In the genomic region with DNA sequence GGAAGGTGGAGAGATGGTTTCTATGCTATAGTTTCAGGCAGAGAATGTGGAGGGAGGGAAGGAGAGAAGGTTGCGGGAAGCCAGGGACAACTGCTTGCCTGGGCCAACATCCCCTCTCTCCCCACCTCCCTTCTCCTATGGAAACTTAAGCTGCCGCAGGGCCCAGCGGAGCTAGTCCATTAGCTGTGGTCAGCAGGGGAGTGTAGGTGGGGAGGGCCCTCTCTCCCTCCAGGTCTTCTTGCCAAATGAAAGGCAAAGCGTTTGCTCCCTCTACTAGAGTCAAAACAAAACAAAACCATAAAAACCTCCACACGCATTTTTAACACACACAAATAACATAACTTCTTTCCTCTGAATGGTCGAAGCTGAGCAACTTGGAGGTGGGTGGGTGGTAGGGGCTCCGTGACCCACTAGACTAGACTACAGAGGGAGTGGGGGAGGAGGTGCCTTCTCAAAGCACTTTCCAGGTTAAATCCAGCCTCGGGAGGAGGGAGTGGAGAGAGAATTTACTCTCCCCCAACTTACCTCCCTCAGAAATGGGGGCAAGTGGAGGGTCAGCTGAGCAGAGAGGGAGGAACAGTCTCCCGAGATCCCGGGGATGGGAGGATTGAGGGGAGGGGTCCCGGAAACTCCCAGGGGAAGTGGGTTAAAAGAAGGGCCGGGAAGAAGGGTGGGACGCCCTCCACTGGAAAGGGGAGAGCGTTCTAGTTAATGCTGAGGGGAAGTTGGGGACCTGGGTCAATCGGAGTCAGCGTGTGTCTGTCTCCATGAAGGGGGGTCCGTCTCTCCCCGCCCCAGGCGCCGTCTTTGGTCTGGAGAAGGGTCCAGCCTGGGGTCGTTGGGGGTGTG, we compare ENCODE assay signal across 8 cellular contexts. TPM values are rescaled to one million over a fixed set of nuclear protein-coding genes. Genes with fewer than 3 reads are reported as not detected.
DNase-seq lines count a peak whose midpoint lies in the region; ATAC-seq and TF ChIP-seq lines count a peak whose summit lies in the region.

No MANE protein-coding gene starts in this region.

- peaks cover 0 to 10% of the 10 kb centered on the region in 2 donors for H3K4me1 ChIP-seq in lung (ENCODE audit: control insufficient read depth in 2 of 2, insufficient read depth in 2 of 2, low read length in 2 of 2)

- ATAC-seq in lung (ENCODE audit: insufficient read depth, low FRiP score): no peak
- ATAC-seq in GM18873 (IDR thresholded peaks at IDR 0.05; ENCODE audit: low FRiP score, unreplicated experiment): no peak

- no peaks in the 10 kb centered on the region for H3K9me3 Mint-ChIP-seq in activated naive CD4-positive, alpha-beta T cell treated with anti-CD3 and anti-CD28 coated beads, Interleukin-2, amount 50 U/mL, for 24 hours
- H3K9me3 Mint-ChIP-seq in type B pancreatic cell: no peaks in the 10 kb centered on the region

- CTCF ChIA-PET in HEK293T (lab: Yijun Ruan, JAX): interaction anchor here (0.6 to 2.1 kb wide), 5 partner anchors 17 to 115 kb away, joined by 3 to 7 read pairs (median 4); no protein-coding TSS in a partner anchor

- H3K4me1 Mint-ChIP-seq in activated naive CD4-positive, alpha-beta T cell treated with anti-CD3 and anti-CD28 coated beads, Interleukin-2, amount 50 U/mL, for 24 hours: peaks cover 18% of the 10 kb centered on the region
- peaks cover 35% of the 10 kb centered on the region for H3K4me1 Mint-ChIP-seq in type B pancreatic cell (ENCODE audit: unreplicated experiment)

- H3K4me3 Mint-ChIP-seq in activated naive CD4-positive, alpha-beta T cell treated with anti-CD3 and anti-CD28 coated beads, Interleukin-2, amount 50 U/mL, for 24 hours: peak overlapping the region; percentile 82
- H3K4me3 Mint-ChIP-seq in type B pancreatic cell: peak overlapping the region; percentile 98

- POLR2A ChIA-PET in HEK293T (lab: Yijun Ruan, JAX): interaction anchor here (0.6 to 1.6 kb wide), 4 partner anchors 19 to 96 kb away, joined by 3 to 4 read pairs (median 4); a partner anchor contains a TSS

- no peaks in the 10 kb centered on the region for H3K36me3 ChIP-seq in brain microvascular endothelial cell (replicated peaks)
- no peaks in the 10 kb centered on the region for H3K36me3 ChIP-seq in lung (ENCODE audit: control insufficient read depth in 2 of 2, insufficient read depth in 2 of 2, low read length in 2 of 2)

- 29 to 30% methylated on average over 20 to 21 of the region's 21 CpGs for WGBS in lung, 2 donors

- H3K9me3 ChIP-seq in lung (ENCODE audit: control insufficient read depth in 2 of 2, insufficient read depth in 1 of 2, low read length in 1 of 2): no peaks in the 10 kb centered on the region

- H3K4me3 ChIP-seq in brain microvascular endothelial cell (ENCODE audit: low read depth, low read length) (peak overlapping the region; percentile 81), lung (peak overlapping the region; percentile 65)

- no peak overlapping the region for H3K27ac Mint-ChIP-seq in activated naive CD4-positive, alpha-beta T cell treated with anti-CD3 and anti-CD28 coated beads, Interleukin-2, amount 50 U/mL, for 24 hours
- H3K27ac Mint-ChIP-seq in type B pancreatic cell: peak overlapping the region; percentile 85

- in situ Hi-C loops in brain microvascular endothelial cell (cut with HindIII; ENCODE audit: low pct_ligation_motif_present, low sequenced_read_pairs): no loop called here

- no peak for DNase-seq in activated naive CD4-positive, alpha-beta T cell treated with anti-CD3 and anti-CD28 coated beads, Interleukin-2, amount 50 U/mL, for 16 hours
- DNase-seq in brain microvascular endothelial cell (no peak), lung (ENCODE audit: low spot score) (no peak), type B pancreatic cell (ENCODE audit: extremely low spot score, unreplicated experiment) (no peak), HEK293T (ENCODE audit: extremely low spot score) (no peak), NCI-H345 (lab: John Stamatoyannopoulos, UW) (no peak)

- H3K36me3 Mint-ChIP-seq in activated naive CD4-positive, alpha-beta T cell treated with anti-CD3 and anti-CD28 coated beads, Interleukin-2, amount 50 U/mL, for 24 hours: no peaks in the 10 kb centered on the region
- H3K36me3 Mint-ChIP-seq in type B pancreatic cell: no peaks in the 10 kb centered on the region

- peak overlapping the region; percentile 65 for H3K27ac ChIP-seq in brain microvascular endothelial cell
- peak overlapping the region in 1 of 2 donors; percentile 92 for H3K27ac ChIP-seq in lung (ENCODE audit: low read depth in 1 of 2, low read length in 1 of 2)

- peaks cover 3% of the 10 kb centered on the region for H3K27me3 Mint-ChIP-seq in activated naive CD4-positive, alpha-beta T cell treated with anti-CD3 and anti-CD28 coated beads, Interleukin-2, amount 50 U/mL, for 24 hours
- no peaks in the 10 kb centered on the region for H3K27me3 Mint-ChIP-seq in type B pancreatic cell

- TF ChIP-seq CTCF in brain microvascular endothelial cell (IDR thresholded peaks at IDR 0.05; ENCODE audit: low read depth, low read length, missing control alignments): peak; percentile 28
- TF ChIP-seq CTCF in lung (IDR thresholded peaks at IDR 0.05; ENCODE audit: control extremely low read depth, extremely low read depth): no peak
- TF ChIP-seq CTCF in type B pancreatic cell (conservative IDR thresholded peaks at IDR 0.05): no peak

- no peaks in the 10 kb centered on the region for H3K27me3 ChIP-seq in brain microvascular endothelial cell (replicated peaks)
- no peaks in the 10 kb centered on the region for H3K27me3 ChIP-seq in lung (ENCODE audit: control insufficient read depth, insufficient read depth)

TF ChIP-seq in HEK293T, 16 proteins besides CTCF, POLR2A, EP300 and RAD21:
- TF ChIP-seq TARDBP (IDR thresholded peaks at IDR 0.05) (no peak), CTBP1 (IDR thresholded peaks at IDR 0.05; ENCODE audit: borderline replicate concordance) (no peak), SUZ12 (IDR thresholded peaks at IDR 0.05) (no peak), ARNT (IDR thresholded peaks at IDR 0.05) (no peak), FOXK2 (IDR thresholded peaks at IDR 0.05) (no peak)

RNA-seq across cellular contexts. Expression of a gene that starts 4.6 kb away (rescaled TPM):
- 10 to 100 TPM; 12.3 to 33.1 TPM for total RNA-seq in lung
- polyA plus RNA-seq in lung: 1 to 10 TPM; 8.3 to 9.9 TPM
- 56.3 and 57.0 TPM in 2 replicates for total RNA-seq in type B pancreatic cell (ENCODE audit: low replicate concordance)

RNA-seq across cellular contexts. Expression of a gene that starts 24.8 kb away (rescaled TPM):
- total RNA-seq in lung: 10 to 100 TPM; 33.4 to 37.0 TPM
- polyA plus RNA-seq in lung: 10 to 100 TPM; 14.4 to 19.0 TPM
- total RNA-seq in type B pancreatic cell (ENCODE audit: low replicate concordance): 40.5 and 54.4 TPM in 2 replicates

RNA-seq across cellular contexts. Expression of a gene that starts 38.3 kb away (rescaled TPM):
- total RNA-seq in lung (10 to 100 TPM; 62.9 to 86.7 TPM), type B pancreatic cell (ENCODE audit: low replicate concordance) (95.3 and 104 TPM in 2 replicates)
- 10 to 100 TPM; 36.6 to 60.5 TPM for polyA plus RNA-seq in lung

RNA-seq across cellular contexts. Expression of a gene that starts 52.0 kb away (rescaled TPM):
- total RNA-seq in lung (1 to 10 TPM; 5.3 to 8.6 TPM), type B pancreatic cell (ENCODE audit: low replicate concordance) (3.2 and 6.9 TPM in 2 replicates)
- 10 to 100 TPM; 22.0 to 80.5 TPM for polyA plus RNA-seq in lung
